ENCODE assay signal across 14 cellular contexts in genomic region chr7:146902728-146903127, GRCh38.
"Had no signal": no experiment of that assay in that cellular context is flagged by ENCODE, and none has a peak within 500 bp of the region (broad histone marks: within the 10 kb centered on the region; RNA-seq: fewer than 3 reads in every experiment).

No MANE protein-coding gene starts in this region.

- DNase-seq: activated CD4-positive, alpha-beta memory T cell treated with anti-CD3 and anti-CD28 coated beads for 36 hours; activated CD8-positive, alpha-beta memory T cell treated with anti-CD3 and anti-CD28 coated beads, Interleukin-2, amount 10 ng/mL, durations not matched to agents 7 days and 5 days; activated naive CD4-positive, alpha-beta T cell treated with anti-CD3 and anti-CD28 coated beads for 36 hours; activated naive CD8-positive, alpha-beta T cell treated with anti-CD3 and anti-CD28 coated beads, Interleukin-2, amount 50 U/mL, for 24 hours; activated T-cell treated with anti-CD3 and anti-CD28 coated beads, Interleukin-2, amount 50 U/mL, for 1 hour; aorta; cortex of kidney; effector CD4-positive, alpha-beta T cell; foreskin fibroblast; glutamatergic neuron; hypothalamus had no signal

- ATAC-seq: activated CD4-positive, CD25-positive, alpha-beta regulatory T cell treated with anti-CD3 and anti-CD28 coated beads, Interleukin-2, amount 50 U/mL, for 24 hours; activated CD8-positive, alpha-beta memory T cell treated with anti-CD3 and anti-CD28 coated beads, Interleukin-2, amount 10 ng/mL, durations not matched to agents 7 days and 5 days; activated naive CD8-positive, alpha-beta T cell treated with anti-CD3 and anti-CD28 coated beads, Interleukin-2, amount 50 U/mL, for 24 hours; natural killer cell treated with Interleukin-12 subunit alpha and Interleukin-12 subunit beta and Interleukin-15 and Interleukin-18, amount 100 ng/mL, for 72 hours; stimulated activated effector memory CD8-positive, alpha-beta T cell treated with anti-CD3 and anti-CD28 coated beads, Interleukin-12 subunit alpha, Interleukin-12 subunit beta, amount 100 ng/mL, for 72 hours had no signal
